ENCODE assay signal across 17 cellular contexts in genomic region chr10:68302503-68302823, GRCh38. TPM values are rescaled to one million over a fixed set of nuclear protein-coding genes. Genes with fewer than 3 reads are reported as not detected.
DNase-seq lines count a peak whose midpoint lies in the region; ATAC-seq and TF ChIP-seq lines count a peak whose summit lies in the region.
"Had no signal": no experiment of that assay in that cellular context is flagged by ENCODE, and none has a peak within 500 bp of the region (broad histone marks: within the 10 kb centered on the region; RNA-seq: fewer than 3 reads in every experiment).

No MANE protein-coding gene starts in this region.

- H3K9me3 ChIP-seq in SK-N-SH: no peaks in the 10 kb centered on the region
- H3K9me3 ChIP-seq in neural cell (ENCODE audit: low read length): no peaks in the 10 kb centered on the region
- H3K9me3 ChIP-seq: spleen, testis had no signal

- H3K9me2 ChIP-seq in SK-N-SH (no peaks in the 10 kb centered on the region; the same call in 1 of the 2 replicates), neural cell (ENCODE audit: insufficient read depth, low read length) (no peaks in the 10 kb centered on the region)

- H3K79me2 ChIP-seq in SK-N-SH (ENCODE audit: insufficient read depth) (no peaks in the 10 kb centered on the region), neural cell (replicated peaks; ENCODE audit: insufficient read depth, low read length) (no peaks in the 10 kb centered on the region)

- H3K4me2 ChIP-seq in SK-N-SH (no peak overlapping the region), neural cell (ENCODE audit: low read length) (no peak overlapping the region)

- 62% methylated on average over 2 of the region's 2 CpGs for WGBS in SK-N-SH (ENCODE audit: low lambda C conversion rate)

- H3F3A ChIP-seq in SK-N-SH (replicated peaks; ENCODE audit: insufficient read depth): peaks cover 7% of the 10 kb centered on the region
- H3F3A ChIP-seq in neural cell (ENCODE audit: insufficient read depth, low read length, poor library complexity, severe bottlenecking): no peaks in the 10 kb centered on the region

- CTCF ChIA-PET in SK-N-SH (lab: Yijun Ruan, JAX): interaction anchor here (0.7 to 5.6 kb wide), 21 partner anchors 9 to 523 kb away, joined by 3 to 111 read pairs (median 6); no protein-coding TSS in a partner anchor

- H3K4me1 ChIP-seq in SK-N-SH (ENCODE audit: control insufficient read depth in 1 of 2, insufficient read depth in 2 of 2, low read depth in 1 of 2, low read length in 1 of 2): peaks cover 0 to 4% of the 10 kb centered on the region in 2 experiments; a peak in 1 of 4 replicates
- H3K4me1 ChIP-seq: testis had no signal

- H3K36me3 ChIP-seq in SK-N-SH (replicated peaks in 1 of 2; ENCODE audit: control insufficient read depth in 1 of 2, insufficient read depth in 2 of 2, low read length in 1 of 2) (no peaks in the 10 kb centered on the region), neural cell (ENCODE audit: insufficient read depth, low read length) (no peaks in the 10 kb centered on the region)
- H3K36me3 ChIP-seq: spleen had no signal

- 0 out of 2 replicates have a peak, but pooled peaks have one; percentile 5 for TF ChIP-seq CTCF in SK-N-SH (IDR thresholded peaks at IDR 0.05)
- peak; percentile 14 for TF ChIP-seq CTCF in neural cell (IDR thresholded peaks at IDR 0.05; ENCODE audit: poor library complexity, severe bottlenecking)

- ATAC-seq in GM18511 (IDR thresholded peaks at IDR 0.05; ENCODE audit: unreplicated experiment) (peak; percentile 10), HG02610 (IDR thresholded peaks at IDR 0.05; ENCODE audit: unreplicated experiment) (peak; percentile 5), GM18520 (IDR thresholded peaks at IDR 0.05; ENCODE audit: unreplicated experiment) (no peak), HG03571 (IDR thresholded peaks at IDR 0.05; ENCODE audit: unreplicated experiment) (no peak)
- ATAC-seq: activated naive CD4-positive, alpha-beta T cell treated with anti-CD3 and anti-CD28 coated beads, Interleukin-2, amount 50 U/mL, for 72 hours had no signal

- TF ChIP-seq RAD21 in SK-N-SH (IDR thresholded peaks at IDR 0.05; ENCODE audit: low read length) (no peak), neural cell (conservative IDR thresholded peaks at IDR 0.05) (peak; percentile 4)

- TF ChIP-seq EP300 in SK-N-SH (IDR thresholded peaks at IDR 0.05; ENCODE audit: borderline replicate concordance in 1 of 2, low read depth in 1 of 2, low read length in 1 of 2) (no peak), neural cell (conservative IDR thresholded peaks at IDR 0.05; ENCODE audit: poor library complexity, severe bottlenecking) (no peak)

- H4K20me1 ChIP-seq in SK-N-SH (ENCODE audit: insufficient read depth) (no peaks in the 10 kb centered on the region), neural cell (ENCODE audit: insufficient read depth) (no peaks in the 10 kb centered on the region)

- no peak overlapping the region for H3K4me3 ChIP-seq in SK-N-SH (ENCODE audit: low read depth in 2 of 2, low read length in 1 of 2)
- H3K4me3 ChIP-seq in neural cell (ENCODE audit: low read length): no peak overlapping the region
- H3K4me3 ChIP-seq: coronary artery, spleen, testis had no signal

- POLR2A ChIA-PET in SK-N-SH (lab: Yijun Ruan, JAX): interaction anchor here (0.5 kb wide), 1 partner anchor 444 kb away, joined by 4 read pairs; no protein-coding TSS in a partner anchor

- H3K27ac ChIP-seq in SK-N-SH (ENCODE audit: low read depth in 2 of 2, low read length in 1 of 2) (no peak overlapping the region), neural cell (ENCODE audit: low read length) (no peak overlapping the region)
- H3K27ac ChIP-seq: coronary artery, testis had no signal

- H2AFZ ChIP-seq in SK-N-SH (ENCODE audit: low read depth): no peak overlapping the region
- no peak overlapping the region for H2AFZ ChIP-seq in neural cell (ENCODE audit: low read depth, low read length)

- DNase-seq in SK-N-SH (no peak), activated gamma-delta T cell (lab: John Stamatoyannopoulos, UW) (no peak), NCI-H345 treated with DMSO at 0.1 percent for 48 hours (lab: John Stamatoyannopoulos, UW; ENCODE audit: unreplicated experiment) (no peak)
- DNase-seq: activated CD4-positive, alpha-beta T cell treated with anti-CD3 and anti-CD28 coated beads, Interleukin-2, amount 50 U/mL, for 48 hours; activated T-cell treated with anti-CD3 and anti-CD28 coated beads, Interleukin-2, amount 50 U/mL, for 24 hours; H9; islet precursor cell; SHP77 treated with DMSO at 0.1 percent for 48 hours; spleen; testis had no signal

- H3K9ac ChIP-seq in SK-N-SH (no peak overlapping the region), neural cell (ENCODE audit: low read length) (no peak overlapping the region)

- H3K27me3 ChIP-seq in SK-N-SH (ENCODE audit: insufficient read depth) (no peaks in the 10 kb centered on the region), neural cell (ENCODE audit: insufficient read depth, low read depth, low read length) (no peaks in the 10 kb centered on the region)
- H3K27me3 ChIP-seq: spleen, testis had no signal

TF ChIP-seq in SK-N-SH, 30 proteins besides CTCF, POLR2A, EP300 and RAD21:
- TF ChIP-seq RCOR1 (IDR thresholded peaks at IDR 0.05; ENCODE audit: low read length) (no peak), JUND (IDR thresholded peaks at IDR 0.05) (no peak), POLR2AphosphoS5 (IDR thresholded peaks at IDR 0.05; ENCODE audit: low read depth, low read length) (no peak), SMC3 (IDR thresholded peaks at IDR 0.05; ENCODE audit: low read depth, low read length) (no peak), RXRA (IDR thresholded peaks at IDR 0.05; ENCODE audit: borderline replicate concordance, low read depth) (no peak), EZH2phosphoT487 (IDR thresholded peaks at IDR 0.05; ENCODE audit: borderline replicate concordance, low read depth) (no peak), NRF1 (IDR thresholded peaks at IDR 0.05; ENCODE audit: low read depth, low read length) (no peak), RFX5 (IDR thresholded peaks at IDR 0.05; ENCODE audit: low read length) (no peak), IRF3 (IDR thresholded peaks at IDR 0.05; ENCODE audit: low read depth, low read length) (no peak)

TF ChIP-seq in neural cell, 6 proteins besides CTCF, POLR2A, EP300 and RAD21:
- TF ChIP-seq MXI1 (conservative IDR thresholded peaks at IDR 0.05; ENCODE audit: poor library complexity, severe bottlenecking) (no peak), REST (IDR thresholded peaks at IDR 0.05; ENCODE audit: borderline replicate concordance) (no peak), TAF1 (IDR thresholded peaks at IDR 0.05; ENCODE audit: low read depth) (no peak), POLR2AphosphoS5 (IDR thresholded peaks at IDR 0.05) (no peak), SMC3 (conservative IDR thresholded peaks at IDR 0.05; ENCODE audit: poor library complexity) (no peak), EZH2 (IDR thresholded peaks at IDR 0.05; ENCODE audit: borderline replicate concordance, insufficient read depth, low read length, poor library complexity, severe bottlenecking) (no peak)

RNA-seq across cellular contexts. Expression of gene HNRNPH3, which starts 29.4 kb away (rescaled TPM):
- polyA plus RNA-seq in SK-N-SH (2012; rRNA removed) (58.4 and 73.0 TPM in 2 replicates), neural cell (66.0 and 74.2 TPM in 2 replicates)
- 98.3 and 151 TPM in 2 replicates for polyA plus RNA-seq in SK-N-SH (2012; cell fraction: cytosol; rRNA removed)
- 23.9 and 53.9 TPM in 2 replicates for polyA plus RNA-seq in SK-N-SH (2012; cell fraction: nucleus; rRNA removed)
- 55.8 and 62.0 TPM in 2 replicates for polyA minus RNA-seq in neural cell

RNA-seq across cellular contexts. Expression of gene PBLD, which starts 30.3 kb away (rescaled TPM):
- polyA plus RNA-seq in SK-N-SH (2012; rRNA removed) (0.94 and 1.4 TPM in 2 replicates), neural cell (6.4 and 6.7 TPM in 2 replicates)
- polyA plus RNA-seq in SK-N-SH (2012; cell fraction: cytosol; rRNA removed): 1.6 and 2.3 TPM in 2 replicates
- 3.3 and 5.2 TPM in 2 replicates for polyA plus RNA-seq in SK-N-SH (2012; cell fraction: nucleus; rRNA removed)
- 11.3 and 12.2 TPM in 2 replicates for polyA minus RNA-seq in neural cell

Comparison
In these comparisons a context has a peak if more than half of its experiments do, and no peak if none do; other contexts are left out.
1. ATAC-seq: peak in GM18511 (single experiment) and HG02610 (single experiment); none in GM18520 (single experiment) and HG03571 (single experiment).